Comparison of ENCODE assay signal across 24 cellular contexts in genomic region chr12:116058574-116058973, GRCh38.
"Had no signal": no experiment of that assay in that cellular context is flagged by ENCODE, and none has a peak within 500 bp of the region (broad histone marks: within the 10 kb centered on the region; RNA-seq: fewer than 3 reads in every experiment).

No MANE protein-coding gene starts in this region.

- H3K4me3 ChIP-seq: Peyer's patch, SJCRH30 had no signal

- H3K9me3 ChIP-seq: Peyer's patch, SJCRH30, SK-N-SH had no signal

- H3K4me3 Mint-ChIP-seq: activated CD4-positive, alpha-beta T cell treated with anti-CD3 and anti-CD28 coated beads, Interleukin-2, amount 10 ng/mL, durations not matched to agents 24 days and 14 days; activated CD8-positive, alpha-beta memory T cell treated with anti-CD3 and anti-CD28 coated beads, Interleukin-2, amount 10 ng/mL, durations not matched to agents 7 days and 5 days; activated naive CD4-positive, alpha-beta T cell treated with anti-CD3 and anti-CD28 coated beads for 36 hours; activated T-cell treated with anti-CD3 and anti-CD28 coated beads, Interleukin-2, amount 50 U/mL, for 4 hours; activated T-helper 17 cell treated with anti-CD3 and anti-CD28 coated beads, Interleukin-2, amount 50 U/mL, for 72 hours; brain had no signal

- H3K4me1 ChIP-seq: SJCRH30 had no signal

- ATAC-seq: activated CD8-positive, alpha-beta memory T cell treated with anti-CD3 and anti-CD28 coated beads, Interleukin-2, amount 10 ng/mL, durations not matched to agents 7 days and 5 days; activated T-cell treated with anti-CD3 and anti-CD28 coated beads, Interleukin-2, amount 50 U/mL, for 4 hours; activated T-helper 17 cell treated with anti-CD3 and anti-CD28 coated beads, Interleukin-2, amount 50 U/mL, for 72 hours had no signal

- H3K27ac Mint-ChIP-seq: activated CD4-positive, alpha-beta T cell treated with anti-CD3 and anti-CD28 coated beads, Interleukin-2, amount 10 ng/mL, durations not matched to agents 24 days and 14 days; activated CD8-positive, alpha-beta memory T cell treated with anti-CD3 and anti-CD28 coated beads, Interleukin-2, amount 10 ng/mL, durations not matched to agents 7 days and 5 days; activated naive CD4-positive, alpha-beta T cell treated with anti-CD3 and anti-CD28 coated beads for 36 hours; activated T-helper 17 cell treated with anti-CD3 and anti-CD28 coated beads, Interleukin-2, amount 50 U/mL, for 72 hours; brain had no signal

- H3K36me3 Mint-ChIP-seq: activated CD8-positive, alpha-beta memory T cell treated with anti-CD3 and anti-CD28 coated beads, Interleukin-2, amount 10 ng/mL, durations not matched to agents 7 days and 5 days had no signal

- H3K27ac ChIP-seq: KMS-11, Peyer's patch, RWPE1, SJCRH30 had no signal

- H3K36me3 ChIP-seq: Peyer's patch, SJCRH30 had no signal

- H3K9me3 Mint-ChIP-seq: activated CD4-positive, alpha-beta T cell treated with anti-CD3 and anti-CD28 coated beads, Interleukin-2, amount 10 ng/mL, durations not matched to agents 24 days and 14 days; activated naive CD4-positive, alpha-beta T cell treated with anti-CD3 and anti-CD28 coated beads for 36 hours; activated T-cell treated with anti-CD3 and anti-CD28 coated beads, Interleukin-2, amount 50 U/mL, for 4 hours; activated T-helper 17 cell treated with anti-CD3 and anti-CD28 coated beads, Interleukin-2, amount 50 U/mL, for 72 hours; brain had no signal

- DNase-seq: activated CD4-positive, alpha-beta T cell treated with anti-CD3 and anti-CD28 coated beads for 1 hour; activated CD4-positive, alpha-beta T cell treated with anti-CD3 and anti-CD28 coated beads, Interleukin-2, amount 10 ng/mL, durations not matched to agents 24 days and 14 days; activated CD4-positive, alpha-beta T cell treated with anti-CD3 and anti-CD28 coated beads, Interleukin-2, amount 50 U/mL, for 48 hours; activated CD8-positive, alpha-beta memory T cell treated with anti-CD3 and anti-CD28 coated beads, Interleukin-2, amount 10 ng/mL, durations not matched to agents 7 days and 5 days; activated gamma-delta T cell; activated naive CD4-positive, alpha-beta T cell treated with anti-CD3 and anti-CD28 coated beads for 36 hours; activated T-cell treated with anti-CD3 and anti-CD28 coated beads, Interleukin-2, amount 50 U/mL, for 4 hours; amygdala; NCI-H1092; NCI-H1417; NCI-H1930; NCI-H2171; NCI-H2227 treated with DMSO at 0.1 percent for 48 hours; NCI-H526 treated with DMSO at 0.1 percent for 48 hours; NCI-H82; Peyer's patch; Right ventricle myocardium superior; SJCRH30; SK-N-SH; T-helper 1 cell had no signal

- H3K27me3 Mint-ChIP-seq: activated CD4-positive, alpha-beta T cell treated with anti-CD3 and anti-CD28 coated beads, Interleukin-2, amount 10 ng/mL, durations not matched to agents 24 days and 14 days; activated CD8-positive, alpha-beta memory T cell treated with anti-CD3 and anti-CD28 coated beads, Interleukin-2, amount 10 ng/mL, durations not matched to agents 7 days and 5 days; activated T-helper 17 cell treated with anti-CD3 and anti-CD28 coated beads, Interleukin-2, amount 50 U/mL, for 72 hours; brain had no signal

- H3K27me3 ChIP-seq: Peyer's patch, SJCRH30 had no signal
